ENCODE assay signal across 23 cellular contexts in the genomic region with DNA sequence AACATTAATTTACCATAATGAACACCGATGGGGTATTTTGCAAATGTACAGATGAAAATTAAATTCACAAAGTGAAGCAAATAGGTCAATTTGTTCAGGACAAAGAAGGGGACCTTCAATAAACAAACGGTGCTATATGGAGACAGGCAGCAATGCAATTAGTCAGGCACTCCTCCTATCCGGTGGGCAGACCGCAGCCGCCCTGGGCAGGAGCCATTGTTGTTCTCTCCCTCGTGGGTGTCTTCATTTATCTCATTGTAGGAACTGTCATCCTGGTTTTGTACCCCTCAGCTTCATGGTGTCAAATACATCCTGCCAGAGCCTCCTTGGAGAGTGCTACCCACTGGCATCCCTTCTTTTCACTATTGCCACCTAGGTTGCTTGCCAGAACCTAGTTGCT.
"Had no signal": no experiment of that assay in that cellular context is flagged by ENCODE, and none has a peak within 500 bp of the region (broad histone marks: within the 10 kb centered on the region; RNA-seq: fewer than 3 reads in every experiment).

No MANE protein-coding gene starts in this region.

- H3K4me2 ChIP-seq: SK-N-SH had no signal

- DNase-seq: KBM-7; MM.1S; NCI-H1092 treated with DMSO at 0.1 percent for 48 hours; NCI-H1436; NCI-H187; NCI-H2029; NCI-H2081 treated with DMSO at 0.1 percent for 48 hours; NCI-H2171; NCI-H345; NCI-H446 treated with DMSO at 0.1 percent for 48 hours; NCI-H510A treated with DMSO at 0.1 percent for 48 hours; NCI-H526; NCI-H774; NK-92 treated with Interleukin-12 subunit alpha and Interleukin-12 subunit beta, amount 100 ng/mL, for 24 hours; PC-3; Right ventricle myocardium superior; RPMI8226; SIG-M5; SK-N-SH; SW 1271; T-cell had no signal

- H3K9ac ChIP-seq: SK-N-SH had no signal

- H3K9me3 ChIP-seq: SK-N-SH had no signal

- ATAC-seq: Panc1, PC-3, T-cell had no signal

- H3K27ac ChIP-seq: HL-60 had no signal
